Comparison of ENCODE assay signal across 1 cellular context in genomic region chr1:14790967-14791366, GRCh38.
TF ChIP-seq lines count a peak whose summit lies in the region.

No MANE protein-coding gene starts in this region.

TF ChIP-seq in K562, 482 proteins besides CTCF, POLR2A, EP300 and RAD21 (continued from another document):
- TF ChIP-seq THAP12 (CRISPR knock-in tag; IDR thresholded peaks at IDR 0.05) = no peak
- 0 out of 2 replicates have a peak, but pooled peaks have one; percentile 14 for TF ChIP-seq CBFA2T2 (conservative IDR thresholded peaks at IDR 0.05)
- TF ChIP-seq NR2C1 (IDR thresholded peaks at IDR 0.05) = peak; percentile 58
- peak; percentile 66 for TF ChIP-seq NR2C1 (tag; IDR thresholded peaks at IDR 0.05)
